Comparison of ENCODE assay signal across 8 cellular contexts in genomic region chr20:43955244-43956191, GRCh38. TPM values are rescaled to one million over a fixed set of nuclear protein-coding genes. Genes with fewer than 3 reads are reported as not detected.
DNase-seq lines count a peak whose midpoint lies in the region; ATAC-seq and TF ChIP-seq lines count a peak whose summit lies in the region.

No MANE protein-coding gene starts in this region.

- CTCF ChIA-PET in WTC11 (lab: Charles Lee): interaction anchor here (0.7 to 3.1 kb wide), 4 partner anchors 28 to 206 kb away, joined by 3 to 8 read pairs (median 6); no protein-coding TSS in a partner anchor

- H3K9me3 Mint-ChIP-seq in CD4-positive, CD25-positive, alpha-beta regulatory T cell: peaks cover 0 to 11% (median 1%) of the 10 kb centered on the region in 7 donors
- peaks cover 13% of the 10 kb centered on the region for H3K9me3 Mint-ChIP-seq in WTC11

- H3K9me3 ChIP-seq in CD4-positive, CD25-positive, alpha-beta regulatory T cell (ENCODE audit: control insufficient read depth in 2 of 2, low read length in 2 of 2): peaks cover 0 to 3% of the 10 kb centered on the region in 2 experiments

- peak; percentile 86 to 87 for ATAC-seq in CD4-positive, CD25-positive, alpha-beta regulatory T cell (ENCODE audit: low read depth in 2 of 2)
- peak; percentile 60 for ATAC-seq in GM19467 (IDR thresholded peaks at IDR 0.05; ENCODE audit: unreplicated experiment)
- peak; percentile 59 for ATAC-seq in HG03521 (IDR thresholded peaks at IDR 0.05; ENCODE audit: unreplicated experiment)
- no peak; the same call in 1 of the 2 replicates for ATAC-seq in WTC11

- H3K27ac ChIP-seq in CD4-positive, CD25-positive, alpha-beta regulatory T cell (ENCODE audit: insufficient read depth, low read length, poor library complexity, severe bottlenecking): no peak overlapping the region
- peak overlapping the region; percentile 52 for H3K27ac ChIP-seq in brain microvascular endothelial cell

- TF ChIP-seq CTCF in brain microvascular endothelial cell (IDR thresholded peaks at IDR 0.05; ENCODE audit: low read depth, low read length, missing control alignments): no peak
- no peak for TF ChIP-seq CTCF in WTC11 (IDR thresholded peaks at IDR 0.05)

- no peaks in the 10 kb centered on the region for H3K27me3 ChIP-seq in CD4-positive, CD25-positive, alpha-beta regulatory T cell (ENCODE audit: control insufficient read depth, insufficient read depth, low read length)
- no peaks in the 10 kb centered on the region for H3K27me3 ChIP-seq in brain microvascular endothelial cell (replicated peaks)

- H3K27ac Mint-ChIP-seq in CD4-positive, CD25-positive, alpha-beta regulatory T cell: peak overlapping the region in 1 of 3 donors; percentile 8
- no peak overlapping the region for H3K27ac Mint-ChIP-seq in WTC11

- POLR2A ChIA-PET in WTC11 (lab: Charles Lee): no interaction called here

- H3K36me3 Mint-ChIP-seq in CD4-positive, CD25-positive, alpha-beta regulatory T cell: peaks cover 14% of the 10 kb centered on the region
- peaks cover 5% of the 10 kb centered on the region for H3K36me3 Mint-ChIP-seq in WTC11

- in situ Hi-C loops in brain microvascular endothelial cell (cut with HindIII; ENCODE audit: low pct_ligation_motif_present, low sequenced_read_pairs): no loop called here

- H3K4me3 Mint-ChIP-seq in CD4-positive, CD25-positive, alpha-beta regulatory T cell: peak overlapping the region; percentile 42 to 76 (median 65)
- no peak overlapping the region for H3K4me3 Mint-ChIP-seq in WTC11

- H3K4me1 Mint-ChIP-seq in CD4-positive, CD25-positive, alpha-beta regulatory T cell: peaks cover 30 to 89% (median 72%) of the 10 kb centered on the region in 4 donors
- peaks cover 27% of the 10 kb centered on the region for H3K4me1 Mint-ChIP-seq in WTC11

- H3K4me3 ChIP-seq in CD4-positive, CD25-positive, alpha-beta regulatory T cell (ENCODE audit: low read depth, low read length): peak overlapping the region; percentile 68
- H3K4me3 ChIP-seq in brain microvascular endothelial cell (ENCODE audit: low read depth, low read length): no peak overlapping the region

- no peaks in the 10 kb centered on the region for H3K27me3 Mint-ChIP-seq in CD4-positive, CD25-positive, alpha-beta regulatory T cell
- H3K27me3 Mint-ChIP-seq in WTC11 (ENCODE audit: low read depth): no peaks in the 10 kb centered on the region

- no peaks in the 10 kb centered on the region for H3K36me3 ChIP-seq in CD4-positive, CD25-positive, alpha-beta regulatory T cell (ENCODE audit: control insufficient read depth, insufficient read depth, low read length)
- no peaks in the 10 kb centered on the region for H3K36me3 ChIP-seq in brain microvascular endothelial cell (replicated peaks)

- peak; percentile 11 to 69 (median 27) for DNase-seq in CD4-positive, CD25-positive, alpha-beta regulatory T cell
- DNase-seq in T-helper 2 cell: peak in 3 of 5 experiments; percentile 14 to 85 (median 56)
- peak; percentile 77 for DNase-seq in brain microvascular endothelial cell
- DNase-seq in non-pigmented ciliary epithelial cell (ENCODE audit: low read depth): peak; percentile 77
- DNase-seq in NCI-H2107 (lab: John Stamatoyannopoulos, UW): no peak
- DNase-seq in WTC11 (ENCODE audit: low spot score): no peak

- H3K4me1 ChIP-seq in CD4-positive, CD25-positive, alpha-beta regulatory T cell (ENCODE audit: control insufficient read depth, insufficient read depth, low read length, poor library complexity, severe bottlenecking): peaks cover 70% of the 10 kb centered on the region

TF ChIP-seq in WTC11, 78 proteins besides CTCF, POLR2A, EP300 and RAD21 (continues in another document):
- TF ChIP-seq ZNF281 (CRISPR knock-in tag; IDR thresholded peaks at IDR 0.05) (no peak), ZNF425 (CRISPR knock-in tag; conservative IDR thresholded peaks at IDR 0.05) (no peak), AFF4 (CRISPR knock-in tag; IDR thresholded peaks at IDR 0.05; ENCODE audit: borderline replicate concordance) (no peak), USF2 (CRISPR knock-in tag; IDR thresholded peaks at IDR 0.05) (no peak)

RNA-seq across cellular contexts. Expression of gene TOX2, which starts 40.9 kb away (rescaled TPM):
- 9.2 TPM for total RNA-seq in CD4-positive, CD25-positive, alpha-beta regulatory T cell
- polyA plus RNA-seq in CD4-positive, CD25-positive, alpha-beta regulatory T cell: 1 to 10 TPM; 2.0 to 5.6 (median 2.8) TPM
- total RNA-seq in WTC11 (2021): 1.9 to 3.4 TPM (median 2.4 TPM) in 3 replicates

Comparison
In these comparisons a context has a peak if more than half of its experiments do, and no peak if none do; other contexts are left out.
1. DNase-seq: peak in CD4-positive, CD25-positive, alpha-beta regulatory T cell (3 of 3), T-helper 2 cell (3 of 5), brain microvascular endothelial cell (single experiment) and non-pigmented ciliary epithelial cell (single experiment); none in NCI-H2107 (single experiment) and WTC11 (single experiment).